In the genomic region with DNA sequence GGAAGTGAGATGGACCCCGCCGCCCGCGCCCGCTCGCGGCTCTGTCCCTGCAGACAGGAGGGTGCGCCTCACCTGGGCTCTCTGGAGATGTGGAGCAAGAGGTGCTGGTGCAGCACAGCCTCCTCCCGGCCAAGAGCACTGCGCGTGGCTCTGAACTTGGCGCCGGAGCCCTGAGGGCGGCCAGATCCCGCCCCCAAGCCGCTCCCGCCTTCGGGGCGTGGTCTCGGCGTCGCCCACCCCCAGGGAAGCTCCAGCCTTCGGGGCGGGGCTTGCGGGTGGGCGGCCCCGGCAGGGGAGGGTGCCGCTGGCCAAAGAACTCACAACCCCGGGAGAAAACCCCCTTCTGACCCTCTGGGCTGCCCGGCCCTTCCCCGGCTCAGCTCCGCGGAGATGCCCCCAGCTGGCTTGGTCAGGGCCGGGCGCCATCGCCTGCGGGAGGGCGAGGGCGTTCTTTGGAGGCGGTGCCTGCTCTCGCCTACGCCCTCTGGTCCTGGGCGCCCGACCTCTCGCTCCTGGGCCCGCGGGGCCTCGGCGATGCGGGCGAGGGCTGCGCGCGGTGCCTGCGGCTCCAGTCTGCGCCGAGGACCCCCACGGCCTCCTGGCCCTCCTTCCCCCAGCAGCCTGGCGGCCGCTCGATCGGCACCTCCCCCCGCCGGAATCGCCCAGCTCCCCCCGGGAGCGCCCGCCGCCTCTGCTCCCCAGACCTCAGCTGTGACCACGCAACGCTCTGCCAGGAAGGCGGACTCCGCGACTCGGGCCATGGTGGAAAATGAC, we compare ENCODE assay signal across 8 cellular contexts. TPM values are rescaled to one million over a fixed set of nuclear protein-coding genes. Genes with fewer than 3 reads are reported as not detected.
DNase-seq lines count a peak whose midpoint lies in the region; ATAC-seq and TF ChIP-seq lines count a peak whose summit lies in the region.

A gene with protein sequence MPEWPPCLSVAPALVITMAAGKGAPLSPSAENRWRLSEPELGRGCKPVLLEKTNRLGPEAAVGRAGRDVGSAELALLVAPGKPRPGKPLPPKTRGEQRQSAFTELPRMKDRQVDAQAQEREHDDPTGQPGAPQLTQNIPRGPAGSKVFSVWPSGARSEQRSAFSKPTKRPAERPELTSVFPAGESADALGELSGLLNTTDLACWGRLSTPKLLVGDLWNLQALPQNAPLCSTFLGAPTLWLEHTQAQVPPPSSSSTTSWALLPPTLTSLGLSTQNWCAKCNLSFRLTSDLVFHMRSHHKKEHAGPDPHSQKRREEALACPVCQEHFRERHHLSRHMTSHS (minus strand): TSS at position 146 of the 774 bp plus-strand sequence. CDS start 15,464 bp downstream, outside the sequence.

- peaks cover 0 to 3% (median 0%) of the 10 kb centered on the region in 3 donors for H3K36me3 Mint-ChIP-seq in CD8-positive, alpha-beta memory T cell

- no peak for TF ChIP-seq POLR2A in erythroblast (IDR thresholded peaks at IDR 0.05; ENCODE audit: low read length)

- POLR2A ChIA-PET in CD8-positive, alpha-beta memory T cell (lab: Charles Lee): no interaction called here

- H3K79me2 ChIP-seq in OCI-LY3 (ENCODE audit: low read length): no peaks in the 10 kb centered on the region

- H2AFZ ChIP-seq in OCI-LY3 (ENCODE audit: low read depth, low read length): peak within 1 kb of the TSS; percentile 77

- no peaks in the 10 kb centered on the region for H4K20me1 ChIP-seq in OCI-LY3 (ENCODE audit: insufficient read depth, low read length)

- ATAC-seq in GM21367 (IDR thresholded peaks at IDR 0.05; ENCODE audit: unreplicated experiment): peak; percentile 89

- H3K9ac ChIP-seq in OCI-LY3 (ENCODE audit: low read length): peak within 1 kb of the TSS; percentile 63
- H3K9ac ChIP-seq in mucosa of rectum (ENCODE audit: low read depth in 1 of 2, low read length in 2 of 2): peak within 1 kb of the TSS; percentile 52 to 70

- H3K4me3 ChIP-seq in CD8-positive, alpha-beta memory T cell (ENCODE audit: low read length): peak within 1 kb of the TSS; percentile 51
- peak within 1 kb of the TSS; percentile 88 for H3K4me3 ChIP-seq in OCI-LY3 (ENCODE audit: low read length)
- H3K4me3 ChIP-seq in mucosa of rectum (ENCODE audit: low read length in 2 of 2): peak within 1 kb of the TSS; percentile 70 to 71

- no peaks in the 10 kb centered on the region for H3K4me1 ChIP-seq in CD8-positive, alpha-beta memory T cell (ENCODE audit: insufficient read depth, low read length)
- H3K4me1 ChIP-seq in OCI-LY3 (ENCODE audit: low read length) (peaks cover 6% of the 10 kb centered on the region; the same call in 1 of the 2 replicates), mucosa of rectum (ENCODE audit: control insufficient read depth in 2 of 2, insufficient read depth in 2 of 2, low read length in 2 of 2) (peaks cover 28 to 29% of the 10 kb centered on the region in 2 donors)

- H3K4me1 Mint-ChIP-seq in CD8-positive, alpha-beta memory T cell: peaks cover 9 to 12% (median 11%) of the 10 kb centered on the region in 3 donors

- DNase-seq in CD8-positive, alpha-beta memory T cell: peak; percentile 43 to 76 (median 55)
- DNase-seq in HT-29 (ENCODE audit: low spot score) (peak; percentile 90), erythroblast (lab: John Stamatoyannopoulos, UW) (peak; percentile 83 to 88)
- peak; percentile 83 for DNase-seq in activated T-cell treated with anti-CD3 and anti-CD28 coated beads, Interleukin-2, amount 50 U/mL, for 1 hour
- DNase-seq in stimulated activated CD8-positive, alpha-beta memory T cell treated with anti-CD3 and anti-CD28 coated beads, Interleukin-4, amount 100 ng/mL, for 1 hour (ENCODE audit: low read depth in 2 of 2, low spot score in 1 of 2): peak; percentile 32 to 52

- H3K36me3 ChIP-seq in CD8-positive, alpha-beta memory T cell (ENCODE audit: insufficient read depth, low read length): no peaks in the 10 kb centered on the region
- no peaks in the 10 kb centered on the region for H3K36me3 ChIP-seq in OCI-LY3 (replicated peaks; ENCODE audit: low read depth, low read length)
- no peaks in the 10 kb centered on the region for H3K36me3 ChIP-seq in mucosa of rectum (ENCODE audit: control insufficient read depth in 2 of 2, insufficient read depth in 2 of 2, low read length in 2 of 2)

- H3K9me3 ChIP-seq in CD8-positive, alpha-beta memory T cell (ENCODE audit: low read length): no peaks in the 10 kb centered on the region
- H3K9me3 ChIP-seq in OCI-LY3 (ENCODE audit: insufficient read depth, low read length) (no peaks in the 10 kb centered on the region), mucosa of rectum (ENCODE audit: control insufficient read depth in 2 of 2, low read length in 2 of 2) (no peaks in the 10 kb centered on the region)

- H3K27me3 ChIP-seq in CD8-positive, alpha-beta memory T cell (ENCODE audit: insufficient read depth, low read length, poor library complexity, severe bottlenecking): peaks cover 13% of the 10 kb centered on the region
- H3K27me3 ChIP-seq in OCI-LY3 (ENCODE audit: low read depth, low read length) (peaks cover 27% of the 10 kb centered on the region), mucosa of rectum (ENCODE audit: control insufficient read depth in 2 of 2, insufficient read depth in 2 of 2, low read length in 2 of 2) (no peaks in the 10 kb centered on the region)

- CTCF ChIA-PET in CD8-positive, alpha-beta memory T cell (lab: Charles Lee): no interaction called here

- peaks cover 28 to 64% of the 10 kb centered on the region in 2 donors for H3K27me3 Mint-ChIP-seq in CD8-positive, alpha-beta memory T cell

- H3K9me3 Mint-ChIP-seq in CD8-positive, alpha-beta memory T cell: peaks cover 0 to 4% (median 0%) of the 10 kb centered on the region in 5 donors

- H3K27ac Mint-ChIP-seq in CD8-positive, alpha-beta memory T cell: peak within 1 kb of the TSS in 5 of 8 donors; percentile 11 to 83 (median 15)

- no peak for TF ChIP-seq CTCF in OCI-LY3 (IDR thresholded peaks at IDR 0.05; ENCODE audit: low read depth, low read length)

- H3K4me2 ChIP-seq in OCI-LY3 (ENCODE audit: low read length): peak within 1 kb of the TSS; percentile 92

- peak within 1 kb of the TSS; percentile 85 to 93 (median 89) for H3K4me3 Mint-ChIP-seq in CD8-positive, alpha-beta memory T cell

- no peak within 1 kb of the TSS for H3K27ac ChIP-seq in CD8-positive, alpha-beta memory T cell (ENCODE audit: low read depth, low read length)
- H3K27ac ChIP-seq in OCI-LY3 (ENCODE audit: low read length) (no peak within 1 kb of the TSS), mucosa of rectum (ENCODE audit: low read depth in 2 of 2, low read length in 2 of 2) (peak within 1 kb of the TSS; percentile 52 to 62)

RNA-seq across cellular contexts. Expression of the gene that starts here (rescaled TPM):
- under 1 TPM; 0.42 to 0.44 TPM for total RNA-seq in CD8-positive, alpha-beta memory T cell
- polyA plus RNA-seq in CD8-positive, alpha-beta memory T cell: not detected
- total RNA-seq in HT-29 (2014; rRNA removed; shearing (Covaris generic)): 6.6 and 6.8 TPM in 2 replicates

Comparison
In these comparisons a context has a peak if more than half of its experiments do, and no peak if none do; other contexts are left out.
1. Peak in DNase-seq and H3K4me3 ChIP-seq in CD8-positive, alpha-beta memory T cell; RNA of the gene not detected or under 1 TPM.
2. H3K27ac ChIP-seq: peak in mucosa of rectum (2 of 2); none in CD8-positive, alpha-beta memory T cell (single experiment) and OCI-LY3 (single experiment).
3. Peak in every context shown above with its lines, with median percentiles within 50 percentile points of each other: DNase-seq and H3K4me3 ChIP-seq.